1 cellular context compared by ENCODE assay signal in the genomic region with DNA sequence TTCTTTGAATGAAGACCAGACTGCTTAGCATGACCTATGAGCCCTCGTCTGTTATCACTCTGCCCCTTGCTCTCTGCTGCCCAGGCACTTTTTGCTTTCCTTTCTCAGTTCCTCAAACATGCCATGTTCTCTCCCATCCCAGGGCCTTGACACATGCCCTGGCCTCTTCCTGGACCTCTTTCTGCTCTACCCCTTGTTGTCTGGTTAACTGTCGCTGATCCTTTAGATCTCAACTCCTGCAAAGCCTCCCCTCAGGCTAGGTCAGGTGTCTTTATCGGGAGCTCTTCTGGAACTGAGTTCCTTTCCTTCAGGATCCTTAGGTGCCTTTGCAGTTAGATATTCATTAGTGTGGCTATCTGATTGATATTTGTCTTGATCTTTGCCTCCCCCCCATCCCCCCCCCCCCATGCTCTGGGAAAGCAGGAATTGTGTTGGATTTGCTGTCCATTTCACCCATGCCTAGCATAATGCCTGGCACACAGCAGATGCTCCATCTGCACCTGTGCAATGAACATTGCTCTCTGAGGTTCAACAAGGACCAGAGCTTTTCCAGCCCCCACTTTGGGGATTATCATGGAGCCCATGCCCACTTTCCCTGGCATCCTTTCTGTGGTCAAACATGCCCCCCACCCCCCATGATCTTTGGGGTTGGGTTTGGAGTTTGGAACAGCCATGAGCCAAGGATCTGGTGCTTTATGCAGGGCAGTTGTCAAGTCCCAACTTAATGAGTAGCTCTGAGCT.
TF ChIP-seq lines count a peak whose summit lies in the region.

No MANE protein-coding gene starts in this region.

TF ChIP-seq in K562, 482 proteins besides CTCF, POLR2A, EP300 and RAD21 (continued from another document):
- TF ChIP-seq, protein P1, sequence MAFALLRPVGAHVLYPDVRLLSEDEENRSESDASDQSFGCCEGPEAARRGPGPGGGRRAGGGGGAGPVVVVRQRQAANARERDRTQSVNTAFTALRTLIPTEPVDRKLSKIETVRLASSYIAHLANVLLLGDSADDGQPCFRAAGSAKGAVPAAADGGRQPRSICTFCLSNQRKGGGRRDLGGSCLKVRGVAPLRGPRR (CRISPR knock-in tag; IDR thresholded peaks at IDR 0.05), result no peak
- no peak for TF ChIP-seq CHD4 (IDR thresholded peaks at IDR 0.05; ENCODE audit: insufficient read depth, insufficient replicate concordance, low read depth, low read length, poor library complexity, severe bottlenecking)
- TF ChIP-seq, protein P2, sequence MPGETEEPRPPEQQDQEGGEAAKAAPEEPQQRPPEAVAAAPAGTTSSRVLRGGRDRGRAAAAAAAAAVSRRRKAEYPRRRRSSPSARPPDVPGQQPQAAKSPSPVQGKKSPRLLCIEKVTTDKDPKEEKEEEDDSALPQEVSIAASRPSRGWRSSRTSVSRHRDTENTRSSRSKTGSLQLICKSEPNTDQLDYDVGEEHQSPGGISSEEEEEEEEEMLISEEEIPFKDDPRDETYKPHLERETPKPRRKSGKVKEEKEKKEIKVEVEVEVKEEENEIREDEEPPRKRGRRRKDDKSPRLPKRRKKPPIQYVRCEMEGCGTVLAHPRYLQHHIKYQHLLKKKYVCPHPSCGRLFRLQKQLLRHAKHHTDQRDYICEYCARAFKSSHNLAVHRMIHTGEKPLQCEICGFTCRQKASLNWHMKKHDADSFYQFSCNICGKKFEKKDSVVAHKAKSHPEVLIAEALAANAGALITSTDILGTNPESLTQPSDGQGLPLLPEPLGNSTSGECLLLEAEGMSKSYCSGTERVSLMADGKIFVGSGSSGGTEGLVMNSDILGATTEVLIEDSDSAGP (CRISPR knock-in tag; IDR thresholded peaks at IDR 0.05), result no peak
- TF ChIP-seq CBX8 (IDR thresholded peaks at IDR 0.05; ENCODE audit: borderline replicate concordance, extremely low read depth, low read depth, low read length, poor library complexity, severe bottlenecking), result no peak
- TF ChIP-seq MYC (IDR thresholded peaks at IDR 0.05; ENCODE audit: low read depth, low read length), result no peak
- no peak for TF ChIP-seq MYC (CRISPR knock-in tag; IDR thresholded peaks at IDR 0.05; ENCODE audit: borderline replicate concordance, low read depth)
- no peak for TF ChIP-seq RBM22 (IDR thresholded peaks at IDR 0.05; ENCODE audit: low read depth, low read length, poor library complexity, severe bottlenecking)
